Comparison of ENCODE assay signal across 9 cellular contexts in the genomic region with DNA sequence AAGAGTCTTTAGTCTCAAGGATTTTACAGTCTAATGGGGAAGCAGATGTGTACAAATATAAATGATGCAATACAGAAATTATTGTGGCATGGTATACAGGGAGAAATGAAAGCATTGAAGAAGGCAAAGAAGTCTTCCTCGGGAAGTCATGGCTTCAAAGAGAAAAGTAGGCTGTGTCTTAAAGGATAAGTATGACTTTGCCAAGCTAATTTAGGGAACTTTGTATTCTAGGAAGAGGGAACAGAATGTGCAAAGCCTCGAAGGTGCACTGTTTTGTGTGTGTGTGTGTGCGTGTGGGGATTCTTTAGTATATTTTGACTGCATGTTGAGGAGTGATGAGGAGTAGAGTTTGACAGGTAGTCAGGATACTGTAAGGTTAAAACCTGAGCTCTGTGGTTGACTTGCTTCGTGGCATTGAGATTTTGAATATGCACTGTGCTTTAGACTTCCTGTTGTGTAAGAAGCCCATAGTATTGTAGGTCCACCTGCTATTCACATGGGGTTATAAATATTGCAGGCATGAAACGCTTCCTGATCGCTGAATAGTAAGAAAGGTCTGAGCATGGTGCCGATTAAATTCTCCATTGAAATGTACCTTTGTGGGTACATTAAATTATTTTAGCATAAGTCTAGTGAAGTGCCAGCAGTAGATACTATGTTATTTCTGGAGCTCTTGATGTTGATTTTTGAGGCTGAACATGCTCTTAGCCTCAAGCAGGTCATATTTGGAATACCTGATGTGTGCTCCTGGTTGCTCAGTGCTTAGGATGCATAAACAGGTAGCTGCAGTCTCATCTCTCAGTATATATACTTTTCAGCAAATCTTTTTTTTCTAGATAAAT. TPM values are rescaled to one million over a fixed set of nuclear protein-coding genes. Genes with fewer than 3 reads are reported as not detected.
DNase-seq lines count a peak whose midpoint lies in the region; ATAC-seq, FAIRE-seq and TF ChIP-seq lines count a peak whose summit lies in the region.
"Had no signal": no experiment of that assay in that cellular context is flagged by ENCODE, and none has a peak within 500 bp of the region (broad histone marks: within the 10 kb centered on the region; RNA-seq: fewer than 3 reads in every experiment).

No MANE protein-coding gene starts in this region.

- H3K4me3 Mint-ChIP-seq in activated CD4-positive, alpha-beta T cell treated with anti-CD3 and anti-CD28 coated beads for 36 hours = peak overlapping the region; percentile 74
- peak overlapping the region; percentile 81 to 99 for H3K4me3 Mint-ChIP-seq in stimulated activated naive CD8-positive, alpha-beta T cell treated with anti-CD3 and anti-CD28 coated beads, Interleukin-15, amount 100 ng/mL, for 72 hours
- H3K4me3 Mint-ChIP-seq in endodermal cell = no peak overlapping the region

- H3K9ac ChIP-seq in Karpas-422 (ENCODE audit: low read length) (no peak overlapping the region), mammary epithelial cell (ENCODE audit: insufficient read depth, low read length) (no peak overlapping the region), kidney (ENCODE audit: low read length in 2 of 2) (no peak overlapping the region), endodermal cell (ENCODE audit: extremely low read depth, low read length, poor library complexity, severe bottlenecking) (no peak overlapping the region)

- H3K79me2 ChIP-seq in Karpas-422 (ENCODE audit: low read length) (peaks cover 30% of the 10 kb centered on the region), mammary epithelial cell (ENCODE audit: insufficient read depth, low read length) (peaks cover 92% of the 10 kb centered on the region)

- H3K36me3 ChIP-seq in Karpas-422 (ENCODE audit: insufficient read depth, low read length) (peaks cover 8% of the 10 kb centered on the region), mammary epithelial cell (ENCODE audit: insufficient read depth, low read length) (no peaks in the 10 kb centered on the region), kidney (ENCODE audit: control insufficient read depth in 1 of 2, insufficient read depth in 2 of 2, low read length in 2 of 2) (no peaks in the 10 kb centered on the region), endodermal cell (ENCODE audit: control insufficient read depth, insufficient read depth, low read length) (peaks cover 9% of the 10 kb centered on the region)

- H3K36me3 Mint-ChIP-seq in activated CD4-positive, alpha-beta T cell treated with anti-CD3 and anti-CD28 coated beads for 36 hours (ENCODE audit: low read depth) = peaks cover 74% of the 10 kb centered on the region
- H3K36me3 Mint-ChIP-seq in endodermal cell (ENCODE audit: low read depth) = peaks cover 8% of the 10 kb centered on the region

- dilution Hi-C loops in mammary epithelial cell (cut with HindIII; ENCODE audit: low sequenced_read_pairs) = no loop called here

- no peak overlapping the region for H3K27ac ChIP-seq in Karpas-422 (ENCODE audit: low read length)
- H3K27ac ChIP-seq in mammary epithelial cell (ENCODE audit: insufficient read depth, low read depth, low read length) = no peak overlapping the region
- no peak overlapping the region for H3K27ac ChIP-seq in kidney (ENCODE audit: low read depth in 2 of 2, low read length in 2 of 2)
- no peak overlapping the region for H3K27ac ChIP-seq in endodermal cell (ENCODE audit: low read depth, low read length)

- no peaks in the 10 kb centered on the region for H3K9me2 ChIP-seq in Karpas-422 (replicated peaks; ENCODE audit: insufficient read depth, low read length)

- H2AFZ ChIP-seq in Karpas-422 (ENCODE audit: low read length) (no peak overlapping the region), mammary epithelial cell (ENCODE audit: low read depth, low read length) (no peak overlapping the region)

- intact Hi-C loops in activated CD4-positive, alpha-beta T cell treated with anti-CD3 and anti-CD28 coated beads for 36 hours (cut with DNase I, micrococcal nuclease) = loop anchor here (5.0 to 10.0 kb wide), 6 partner anchors 124 to 1187 kb away; a partner anchor contains a TSS
- intact Hi-C loops in mammary epithelial cell (cut with micrococcal nuclease) (no loop called here), kidney (cut with DNase I) (no loop called here)

- no peak for DNase-seq in activated CD4-positive, alpha-beta T cell treated with anti-CD3 and anti-CD28 coated beads for 36 hours
- DNase-seq in activated CD4-positive, alpha-beta T cell treated with anti-CD3 and anti-CD28 coated beads for 4 hours = no peak
- DNase-seq in Karpas-422 (peak; percentile 58), mammary epithelial cell (peak; percentile 37), kidney (no peak), endodermal cell (no peak)
- no peak for DNase-seq in stimulated activated naive CD8-positive, alpha-beta T cell treated with anti-CD3 and anti-CD28 coated beads, Interleukin-15, amount 100 ng/mL, for 72 hours
- DNase-seq: amygdala had no signal

- BruUV-seq in mammary epithelial cell (replicated peaks; lab: Mats Ljungman, UMichigan) = no TSS peak

- 69% methylated on average over 7 of the region's 7 CpGs for WGBS in mammary epithelial cell (ENCODE audit: low coverage, missing lambda C conversion rate)
- WGBS in endodermal cell (ENCODE audit: insufficient coverage in 1 of 2, insufficient read length in 1 of 2), 2 experiments = 92 to 93% methylated on average over 7 of the region's 7 CpGs

- TF ChIP-seq CTCF in mammary epithelial cell (conservative IDR thresholded peaks at IDR 0.05 in 1 of 2, IDR thresholded peaks at IDR 0.05 in 1 of 2; ENCODE audit: extremely low read depth in 1 of 2, insufficient read depth in 1 of 2, low read depth in 1 of 2, low read length in 2 of 2) (no peak), kidney (IDR thresholded peaks at IDR 0.05; ENCODE audit: borderline replicate concordance, extremely low read depth, insufficient read depth) (no peak), endodermal cell (conservative IDR thresholded peaks at IDR 0.05) (no peak)

- in situ Hi-C loops in mammary epithelial cell (cut with MboI; ENCODE audit: low sequenced_read_pairs in 2 of 2) = no loop called here

- POLR2A ChIA-PET in activated CD4-positive, alpha-beta T cell treated with anti-CD3 and anti-CD28 coated beads for 36 hours (lab: Charles Lee) = interaction anchor here (1.0 to 7.2 kb wide), 5 partner anchors 8 to 19 kb away, joined by 3 to 88 read pairs (median 4); a partner anchor contains a TSS

- H3K27ac Mint-ChIP-seq in activated CD4-positive, alpha-beta T cell treated with anti-CD3 and anti-CD28 coated beads for 36 hours = peak overlapping the region; percentile 100
- peak overlapping the region; percentile 86 to 100 for H3K27ac Mint-ChIP-seq in stimulated activated naive CD8-positive, alpha-beta T cell treated with anti-CD3 and anti-CD28 coated beads, Interleukin-15, amount 100 ng/mL, for 72 hours
- no peak overlapping the region for H3K27ac Mint-ChIP-seq in endodermal cell

- H3K4me2 ChIP-seq in Karpas-422 (ENCODE audit: low read depth, low read length, poor library complexity, severe bottlenecking) (peak overlapping the region; percentile 37), mammary epithelial cell (ENCODE audit: insufficient read depth, low read depth, low read length) (peak overlapping the region; percentile 4)

- peak; percentile 14 for ATAC-seq in activated CD4-positive, alpha-beta T cell treated with anti-CD3 and anti-CD28 coated beads for 36 hours
- ATAC-seq in stimulated activated naive CD8-positive, alpha-beta T cell treated with anti-CD3 and anti-CD28 coated beads, Interleukin-15, amount 100 ng/mL, for 72 hours = peak; percentile 58
- ATAC-seq in HG02840 (IDR thresholded peaks at IDR 0.05; ENCODE audit: low FRiP score, unreplicated experiment) = no peak

- H3K9me3 ChIP-seq in Karpas-422 (ENCODE audit: low read length) (no peaks in the 10 kb centered on the region), mammary epithelial cell (replicated peaks; ENCODE audit: insufficient read depth, low read length) (no peaks in the 10 kb centered on the region), kidney (ENCODE audit: control insufficient read depth in 1 of 2, low read length in 2 of 2) (no peaks in the 10 kb centered on the region), endodermal cell (ENCODE audit: control insufficient read depth, low read length) (no peaks in the 10 kb centered on the region)

- H3K4me1 ChIP-seq in Karpas-422 (ENCODE audit: low read length) (peaks cover 60% of the 10 kb centered on the region), mammary epithelial cell (ENCODE audit: insufficient read depth, low read length) (peaks cover 16% of the 10 kb centered on the region), kidney (ENCODE audit: control insufficient read depth in 1 of 2, insufficient read depth in 1 of 2, low read depth in 1 of 2, low read length in 2 of 2) (peaks cover 4 to 7% of the 10 kb centered on the region in 2 donors), endodermal cell (ENCODE audit: control insufficient read depth, insufficient read depth, low read length) (peaks cover 19% of the 10 kb centered on the region)

- H3K4me1 Mint-ChIP-seq in activated CD4-positive, alpha-beta T cell treated with anti-CD3 and anti-CD28 coated beads for 36 hours = peaks cover 94% of the 10 kb centered on the region
- peaks cover 100% of the 10 kb centered on the region for H3K4me1 Mint-ChIP-seq in stimulated activated naive CD8-positive, alpha-beta T cell treated with anti-CD3 and anti-CD28 coated beads, Interleukin-15, amount 100 ng/mL, for 72 hours
- H3K4me1 Mint-ChIP-seq in endodermal cell = peaks cover 50% of the 10 kb centered on the region

- H3K9me3 Mint-ChIP-seq in activated CD4-positive, alpha-beta T cell treated with anti-CD3 and anti-CD28 coated beads for 36 hours (ENCODE audit: low read depth) = no peaks in the 10 kb centered on the region
- H3K9me3 Mint-ChIP-seq in stimulated activated naive CD8-positive, alpha-beta T cell treated with anti-CD3 and anti-CD28 coated beads, Interleukin-15, amount 100 ng/mL, for 72 hours = no peaks in the 10 kb centered on the region
- no peaks in the 10 kb centered on the region for H3K9me3 Mint-ChIP-seq in endodermal cell

- H3K27me3 Mint-ChIP-seq in activated CD4-positive, alpha-beta T cell treated with anti-CD3 and anti-CD28 coated beads for 36 hours = no peaks in the 10 kb centered on the region
- H3K27me3 Mint-ChIP-seq in stimulated activated naive CD8-positive, alpha-beta T cell treated with anti-CD3 and anti-CD28 coated beads, Interleukin-15, amount 100 ng/mL, for 72 hours = no peaks in the 10 kb centered on the region
- no peaks in the 10 kb centered on the region for H3K27me3 Mint-ChIP-seq in endodermal cell (ENCODE audit: insufficient read depth)

- H4K20me1 ChIP-seq in Karpas-422 (ENCODE audit: insufficient read depth, low read depth, low read length) = peaks cover 55% of the 10 kb centered on the region
- no peaks in the 10 kb centered on the region for H4K20me1 ChIP-seq in mammary epithelial cell (ENCODE audit: insufficient read depth, low read length)

- no peak for FAIRE-seq in kidney (lab: Jason Lieb, UNC)

- CTCF ChIA-PET in activated CD4-positive, alpha-beta T cell treated with anti-CD3 and anti-CD28 coated beads for 36 hours (lab: Charles Lee) = interaction anchor here (0.8 to 2.3 kb wide), 10 partner anchors 11 to 237 kb away, joined by 3 to 8 read pairs (median 4); no protein-coding TSS in a partner anchor
- CTCF ChIA-PET in mammary epithelial cell (lab: Charles Lee; ENCODE audit: low non-redundant PET) = interaction anchor here (0.7 kb wide), 2 partner anchors 66 to 179 kb away, joined by 3 read pairs; no protein-coding TSS in a partner anchor

- no peaks in the 10 kb centered on the region for H3K27me3 ChIP-seq in Karpas-422 (ENCODE audit: low read length)
- H3K27me3 ChIP-seq in mammary epithelial cell (ENCODE audit: insufficient read depth, low read length) = no peaks in the 10 kb centered on the region
- H3K27me3 ChIP-seq in endodermal cell (ENCODE audit: control insufficient read depth, insufficient read depth, low read length, poor library complexity, severe bottlenecking) = no peaks in the 10 kb centered on the region

- no peak overlapping the region for H3K4me3 ChIP-seq in Karpas-422 (ENCODE audit: low read length)
- H3K4me3 ChIP-seq in mammary epithelial cell (replicated peaks in 1 of 3; ENCODE audit: insufficient read depth in 1 of 3, low read depth in 2 of 3, low read length in 3 of 3) = no peak overlapping the region
- H3K4me3 ChIP-seq in kidney (ENCODE audit: low read length in 2 of 2) = no peak overlapping the region
- no peak overlapping the region for H3K4me3 ChIP-seq in endodermal cell (ENCODE audit: low read length)

RNA-seq across cellular contexts. Expression of a gene that starts 8.0 kb away (rescaled TPM):
- total RNA-seq in activated CD4-positive, alpha-beta T cell treated with anti-CD3 and anti-CD28 coated beads for 36 hours = 100 to 1,000 TPM; 241 to 258 TPM
- 33.6 and 37.5 TPM in 2 replicates for total RNA-seq in Karpas-422 (2014; rRNA removed; shearing (Covaris generic); ENCODE audit: low replicate concordance)
- total RNA-seq in mammary epithelial cell (10 to 100 TPM; 17.5 to 20.5 TPM), kidney (61.3 TPM), endodermal cell (10 to 100 TPM; 21.9 to 22.3 TPM)
- polyA plus RNA-seq in mammary epithelial cell (17.2 TPM), kidney (ENCODE audit: insufficient read depth, low read depth, low replicate concordance) (17.9 TPM)
- polyA minus RNA-seq in mammary epithelial cell = 39.2 TPM
- polyA plus RNA-seq in endodermal cell (2013, experiment 1 of 2) = 18.0 TPM
- polyA plus RNA-seq in endodermal cell (2013, experiment 2 of 2) = 17.6 TPM

Comparison
In these comparisons a context has a peak if more than half of its experiments do, and no peak if none do; other contexts are left out.
1. DNase-seq: peak in Karpas-422 (single experiment) and mammary epithelial cell (single experiment); none in activated CD4-positive, alpha-beta T cell treated with anti-CD3 and anti-CD28 coated beads for 36 hours (single experiment), activated CD4-positive, alpha-beta T cell treated with anti-CD3 and anti-CD28 coated beads for 4 hours (0 of 2), stimulated activated naive CD8-positive, alpha-beta T cell treated with anti-CD3 and anti-CD28 coated beads, Interleukin-15, amount 100 ng/mL, for 72 hours (0 of 2), kidney (single experiment) and endodermal cell (single experiment).
2. intact Hi-C loops: an anchor here in activated CD4-positive, alpha-beta T cell treated with anti-CD3 and anti-CD28 coated beads for 36 hours (5.0 to 10.0 kb wide); none called in mammary epithelial cell and kidney.